Comparison of ENCODE assay signal across 8 cellular contexts in genomic region chr6:15512126-15512525, GRCh38.
DNase-seq lines count a peak whose midpoint lies in the region; ATAC-seq and TF ChIP-seq lines count a peak whose summit lies in the region.

No MANE protein-coding gene starts in this region.

- CTCF ChIA-PET in T-cell (lab: Charles Lee) = no interaction called here

- in situ Hi-C loops in G401 (cut with HindIII; ENCODE audit: low sequenced_read_pairs) = no loop called here

- H3K4me3 Mint-ChIP-seq in activated T-helper 17 cell treated with anti-CD3 and anti-CD28 coated beads, Interleukin-2, amount 50 U/mL, for 72 hours = no peak overlapping the region
- H3K4me3 Mint-ChIP-seq in T-cell = no peak overlapping the region

- H3K27ac ChIP-seq in 22Rv1 (no peak overlapping the region), right cardiac atrium (ENCODE audit: low read length) (peak overlapping the region; percentile 50)

- H3K27me3 ChIP-seq in right cardiac atrium (ENCODE audit: control insufficient read depth, insufficient read depth) = no peaks in the 10 kb centered on the region

- TF ChIP-seq CTCF in 22Rv1 (IDR thresholded peaks at IDR 0.05) = peak; percentile 42

- H3K9me3 Mint-ChIP-seq in activated T-helper 17 cell treated with anti-CD3 and anti-CD28 coated beads, Interleukin-2, amount 50 U/mL, for 72 hours = no peaks in the 10 kb centered on the region
- H3K9me3 Mint-ChIP-seq in T-cell = no peaks in the 10 kb centered on the region

- WGBS in right cardiac atrium = 80% methylated on average over 18 of the region's 18 CpGs

- no peaks in the 10 kb centered on the region for H3K4me1 ChIP-seq in right cardiac atrium (ENCODE audit: control insufficient read depth, insufficient read depth, low read length)

- H3K36me3 Mint-ChIP-seq in activated T-helper 17 cell treated with anti-CD3 and anti-CD28 coated beads, Interleukin-2, amount 50 U/mL, for 72 hours (ENCODE audit: low read depth) = peaks cover 98% of the 10 kb centered on the region
- peaks cover 58% of the 10 kb centered on the region for H3K36me3 Mint-ChIP-seq in T-cell

- DNase-seq in G401 (ENCODE audit: low spot score) (peak; percentile 90), right cardiac atrium (peak in 1 of 3 donors; percentile 67), UCSD-AML1 (lab: John Stamatoyannopoulos, UW; ENCODE audit: unreplicated experiment) (no peak), T-cell (no peak), NCI-H2227 treated with DMSO at 0.1 percent for 48 hours (lab: John Stamatoyannopoulos, UW) (no peak)

- intact Hi-C loops in right cardiac atrium (cut with DNase I) = loop anchor here in 1 of 4 donors (10.0 kb wide), 1 partner anchor 113 kb away; no protein-coding TSS in a partner anchor

- no peak overlapping the region for H3K4me3 ChIP-seq in right cardiac atrium (ENCODE audit: low read length)

- H3K4me1 Mint-ChIP-seq in activated T-helper 17 cell treated with anti-CD3 and anti-CD28 coated beads, Interleukin-2, amount 50 U/mL, for 72 hours = no peaks in the 10 kb centered on the region
- H3K4me1 Mint-ChIP-seq in T-cell = peaks cover 0 to 21% (median 0%) of the 10 kb centered on the region in 3 donors

- POLR2A ChIA-PET in T-cell (lab: Charles Lee) = interaction anchor here in 1 of 2 donors (1.0 kb wide), 1 partner anchor 545 kb away, joined by 3 read pairs; no protein-coding TSS in a partner anchor

- H3K27me3 Mint-ChIP-seq in activated T-helper 17 cell treated with anti-CD3 and anti-CD28 coated beads, Interleukin-2, amount 50 U/mL, for 72 hours = no peaks in the 10 kb centered on the region
- no peaks in the 10 kb centered on the region for H3K27me3 Mint-ChIP-seq in T-cell

- ATAC-seq in activated T-helper 17 cell treated with anti-CD3 and anti-CD28 coated beads, Interleukin-2, amount 50 U/mL, for 72 hours (replicated peaks) = no peak
- peak; percentile 54 to 56 for ATAC-seq in right cardiac atrium
- ATAC-seq in HG02870 (IDR thresholded peaks at IDR 0.05; ENCODE audit: unreplicated experiment) = no peak
- no peak for ATAC-seq in T-cell (replicated peaks in 1 of 4)

- H3K27ac Mint-ChIP-seq in activated T-helper 17 cell treated with anti-CD3 and anti-CD28 coated beads, Interleukin-2, amount 50 U/mL, for 72 hours = peak overlapping the region; percentile 52
- H3K27ac Mint-ChIP-seq in T-cell = no peak overlapping the region

- no peaks in the 10 kb centered on the region for H3K9me3 ChIP-seq in right cardiac atrium (ENCODE audit: control insufficient read depth, low read length)

Comparison
In these comparisons a context has a peak if more than half of its experiments do, and no peak if none do; other contexts are left out.
1. ATAC-seq: peak in right cardiac atrium (2 of 2); none in activated T-helper 17 cell treated with anti-CD3 and anti-CD28 coated beads, Interleukin-2, amount 50 U/mL, for 72 hours (single experiment), HG02870 (single experiment) and T-cell (0 of 4).